ENCODE assay signal across 8 cellular contexts in genomic region chr6:33430991-33431879, GRCh38.
DNase-seq lines count a peak whose midpoint lies in the region; ATAC-seq lines count a peak whose summit lies in the region.

No MANE protein-coding gene starts in this region.

- DNase-seq in ELR (ENCODE audit: low read depth) (peak; percentile 76), SHP77 (lab: John Stamatoyannopoulos, UW) (peak; percentile 52 to 61), hippocampal formation (lab: John Stamatoyannopoulos, UW) (peak; percentile 55 to 79)
- peak; percentile 93 for DNase-seq in activated naive CD4-positive, alpha-beta T cell treated with anti-CD3 and anti-CD28 coated beads, Interleukin-2, amount 10 ng/mL, durations not matched to agents 7 days and 5 days
- peak; percentile 68 to 72 for DNase-seq in stimulated activated CD4-positive, alpha-beta T cell treated with anti-CD3 and anti-CD28 coated beads, Interleukin-12 subunit alpha, Interleukin-12 subunit beta, amount 100 ng/mL, for 24 hours (ENCODE audit: low read depth in 2 of 2)

- CTCF ChIA-PET in activated naive CD4-positive, alpha-beta T cell treated with anti-CD3 and anti-CD28 coated beads, Interleukin-2, amount 10 ng/mL, durations not matched to agents 7 days and 5 days (lab: Charles Lee): interaction anchor here (1.2 to 1.6 kb wide), 3 partner anchors 13 to 40 kb away, joined by 5 read pairs; partner anchors contain the start of genes CUTA and ZBTB9

- peaks cover 69% of the 10 kb centered on the region for H3K4me1 Mint-ChIP-seq in activated naive CD4-positive, alpha-beta T cell treated with anti-CD3 and anti-CD28 coated beads, Interleukin-2, amount 10 ng/mL, durations not matched to agents 7 days and 5 days

- peak; percentile 57 for ATAC-seq in HG02981 (IDR thresholded peaks at IDR 0.05; ENCODE audit: unreplicated experiment)
- no peak for ATAC-seq in HG03196 (IDR thresholded peaks at IDR 0.05; ENCODE audit: unreplicated experiment)
- ATAC-seq in HG03342 (IDR thresholded peaks at IDR 0.05; ENCODE audit: unreplicated experiment): no peak

- H3K27ac Mint-ChIP-seq in activated naive CD4-positive, alpha-beta T cell treated with anti-CD3 and anti-CD28 coated beads, Interleukin-2, amount 10 ng/mL, durations not matched to agents 7 days and 5 days: peak overlapping the region; percentile 93

- peak overlapping the region; percentile 81 for H3K4me3 Mint-ChIP-seq in activated naive CD4-positive, alpha-beta T cell treated with anti-CD3 and anti-CD28 coated beads, Interleukin-2, amount 10 ng/mL, durations not matched to agents 7 days and 5 days

- H3K9me3 Mint-ChIP-seq in activated naive CD4-positive, alpha-beta T cell treated with anti-CD3 and anti-CD28 coated beads, Interleukin-2, amount 10 ng/mL, durations not matched to agents 7 days and 5 days: no peaks in the 10 kb centered on the region

- no peaks in the 10 kb centered on the region for H3K27me3 Mint-ChIP-seq in activated naive CD4-positive, alpha-beta T cell treated with anti-CD3 and anti-CD28 coated beads, Interleukin-2, amount 10 ng/mL, durations not matched to agents 7 days and 5 days

- peaks cover 24% of the 10 kb centered on the region for H3K36me3 Mint-ChIP-seq in activated naive CD4-positive, alpha-beta T cell treated with anti-CD3 and anti-CD28 coated beads, Interleukin-2, amount 10 ng/mL, durations not matched to agents 7 days and 5 days
